In genomic region chr9:71326360-71326759, GRCh38 we compare ENCODE assay signal across 24 cellular contexts.
"Had no signal": no experiment of that assay in that cellular context is flagged by ENCODE, and none has a peak within 500 bp of the region (broad histone marks: within the 10 kb centered on the region; RNA-seq: fewer than 3 reads in every experiment).

No MANE protein-coding gene starts in this region.

- H3K4me3 ChIP-seq: Peyer's patch had no signal

- H3K4me1 ChIP-seq: Peyer's patch had no signal

- FAIRE-seq: TTC549 had no signal

- H3K9me3 ChIP-seq: Peyer's patch had no signal

- DNase-seq: activated CD4-positive, alpha-beta memory T cell treated with anti-CD3 and anti-CD28 coated beads, Interleukin-2, amount 10 ng/mL, durations not matched to agents 7 days and 5 days; activated CD4-positive, alpha-beta T cell treated with anti-CD3 and anti-CD28 coated beads, Interleukin-2, amount 50 U/mL, for 1 hour; activated CD4-positive, CD25-positive, alpha-beta regulatory T cell; activated gamma-delta T cell; activated naive CD4-positive, alpha-beta T cell treated with anti-CD3 and anti-CD28 coated beads, Interleukin-2, amount 10 ng/mL, durations not matched to agents 7 days and 5 days; activated naive CD8-positive, alpha-beta T cell treated with anti-CD3 and anti-CD28 coated beads for 36 hours; activated T-cell treated with anti-CD3 and anti-CD28 coated beads for 4 hours; activated T-cell treated with anti-CD3 and anti-CD28 coated beads, Interleukin-2, amount 50 U/mL, for 48 hours; brain microvascular endothelial cell; KG1; NCI-H1092; NCI-H1417 treated with DMSO at 0.1 percent for 48 hours; NCI-H1694 treated with DMSO at 0.1 percent for 48 hours; NCI-H2029 treated with DMSO at 0.1 percent for 48 hours; NCI-H510A treated with DMSO at 0.1 percent for 48 hours; NCI-H69; NK-92 treated with Interleukin-12 subunit alpha and Interleukin-12 subunit beta, amount 100 ng/mL, for 24 hours; OCI-M1; Peyer's patch; SHP77 treated with DMSO at 0.1 percent for 48 hours; T-helper 17 cell; T1000 had no signal

- H3K27ac ChIP-seq: brain microvascular endothelial cell, Peyer's patch had no signal

- ATAC-seq: activated T-helper 17 cell treated with anti-CD3 and anti-CD28 coated beads, Interleukin-2, amount 50 U/mL, for 72 hours; T-helper 17 cell had no signal

- H3K27me3 ChIP-seq: brain microvascular endothelial cell, Peyer's patch had no signal

- H3K36me3 ChIP-seq: brain microvascular endothelial cell, Peyer's patch had no signal
